22 cellular contexts compared by ENCODE assay signal in the genomic region with DNA sequence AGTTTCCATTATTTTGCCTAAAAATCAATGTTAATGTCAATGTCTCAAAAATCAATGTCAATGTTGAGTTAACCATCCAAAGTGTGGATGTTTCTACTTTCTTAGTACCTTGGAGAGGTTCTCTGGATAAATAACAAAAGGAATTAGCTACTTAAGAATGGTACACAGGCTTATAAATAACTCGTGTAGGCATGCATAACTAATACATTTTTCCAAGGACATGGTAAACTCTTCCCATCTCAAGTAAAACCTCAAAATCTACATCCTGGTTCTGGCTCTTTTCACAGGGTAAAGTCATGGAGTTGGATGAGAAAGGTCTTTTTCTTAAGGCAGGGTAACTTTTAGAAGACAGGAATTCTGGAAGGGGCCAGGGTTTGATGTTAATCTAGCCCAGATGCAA.
"Had no signal": no experiment of that assay in that cellular context is flagged by ENCODE, and none has a peak within 500 bp of the region (broad histone marks: within the 10 kb centered on the region; RNA-seq: fewer than 3 reads in every experiment).

No MANE protein-coding gene starts in this region.

- H3K4me3 Mint-ChIP-seq: activated naive CD8-positive, alpha-beta T cell; brain; effector memory CD8-positive, alpha-beta T cell; nephron progenitor cell; T-helper 17 cell had no signal

- H3K4me3 ChIP-seq: left lung, right atrium auricular region, transverse colon had no signal

- ATAC-seq: effector memory CD8-positive, alpha-beta T cell; left lung; T-helper 17 cell had no signal

- H3K27me3 Mint-ChIP-seq: activated naive CD8-positive, alpha-beta T cell; effector memory CD8-positive, alpha-beta T cell; progenitor cell of endocrine pancreas had no signal

- H3K27ac ChIP-seq: left lung, VCaP had no signal

- H3K27ac Mint-ChIP-seq: brain; effector memory CD8-positive, alpha-beta T cell; nephron progenitor cell; progenitor cell of endocrine pancreas; T-helper 17 cell had no signal

- H3K27me3 ChIP-seq: left lung, right atrium auricular region, transverse colon had no signal

- H3K36me3 ChIP-seq: left lung, right atrium auricular region, transverse colon had no signal

- H3K36me3 Mint-ChIP-seq: activated naive CD8-positive, alpha-beta T cell; brain had no signal

- DNase-seq: activated CD4-positive, alpha-beta T cell treated with anti-CD3 and anti-CD28 coated beads for 1 hour; activated CD4-positive, alpha-beta T cell treated with anti-CD3 and anti-CD28 coated beads, Interleukin-2, amount 50 U/mL, for 48 hours; amniotic stem cell; caudate nucleus; effector memory CD8-positive, alpha-beta T cell; foreskin fibroblast; hypothalamus; islet precursor cell; left lung; midbrain; nephron progenitor cell; occipital lobe; stimulated activated CD4-positive, alpha-beta T cell treated with anti-CD3 and anti-CD28 coated beads, Interleukin-2, amount 100 ng/mL, for 24 hours; stimulated activated naive CD4-positive, alpha-beta T cell treated with Interleukin-2 at 50 U/mL for 16 hours; substantia nigra; T-helper 17 cell; transverse colon had no signal

- H3K9me3 Mint-ChIP-seq: effector memory CD8-positive, alpha-beta T cell; nephron progenitor cell had no signal

- H3K9me3 ChIP-seq: left lung, right atrium auricular region, transverse colon had no signal
